1 cellular context compared by ENCODE assay signal in the genomic region with DNA sequence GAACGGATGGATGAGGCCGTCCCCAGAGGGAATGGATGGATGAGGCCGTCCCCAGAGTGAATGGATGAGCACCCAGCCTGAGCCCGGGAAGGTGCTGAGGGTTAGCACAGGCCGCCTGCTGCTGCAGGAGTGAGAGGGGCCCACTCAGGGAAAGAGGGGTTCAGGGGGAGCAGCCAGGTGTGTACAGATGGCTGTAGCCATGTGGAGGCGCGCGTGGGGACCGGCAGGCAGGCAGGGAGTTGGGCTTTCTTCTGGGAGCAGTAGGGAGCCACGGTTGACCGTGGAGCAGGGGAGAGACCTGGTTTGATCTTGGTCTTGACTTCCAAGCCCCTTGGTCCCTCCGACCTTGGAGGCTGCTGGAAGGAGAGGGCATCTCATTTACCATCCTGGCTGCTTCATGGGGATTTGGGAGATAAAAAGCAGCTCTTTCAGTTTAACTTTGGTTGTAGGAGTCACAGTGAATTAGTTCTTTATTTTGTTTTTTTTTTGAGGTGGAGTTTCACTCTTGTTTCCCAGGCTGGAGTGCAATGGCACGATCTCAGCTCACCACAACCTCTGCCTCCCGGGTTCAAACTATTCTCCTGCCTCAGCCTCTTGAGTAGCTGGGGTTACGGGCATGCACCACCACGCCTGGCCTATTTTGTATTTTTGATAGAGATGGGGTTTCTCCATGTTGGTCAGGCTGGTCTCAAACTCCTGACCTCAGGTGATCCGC.
TF ChIP-seq lines count a peak whose summit lies in the region.

No MANE protein-coding gene starts in this region.

TF ChIP-seq in HEK293, 187 proteins besides CTCF, POLR2A, EP300 and RAD21:
- TF ChIP-seq ZNF16 (tag by site-specific recombination; IDR thresholded peaks at IDR 0.05; ENCODE audit: low read depth): peak; percentile 66; the same call in 1 of the 2 replicates
- TF ChIP-seq, protein P1, sequence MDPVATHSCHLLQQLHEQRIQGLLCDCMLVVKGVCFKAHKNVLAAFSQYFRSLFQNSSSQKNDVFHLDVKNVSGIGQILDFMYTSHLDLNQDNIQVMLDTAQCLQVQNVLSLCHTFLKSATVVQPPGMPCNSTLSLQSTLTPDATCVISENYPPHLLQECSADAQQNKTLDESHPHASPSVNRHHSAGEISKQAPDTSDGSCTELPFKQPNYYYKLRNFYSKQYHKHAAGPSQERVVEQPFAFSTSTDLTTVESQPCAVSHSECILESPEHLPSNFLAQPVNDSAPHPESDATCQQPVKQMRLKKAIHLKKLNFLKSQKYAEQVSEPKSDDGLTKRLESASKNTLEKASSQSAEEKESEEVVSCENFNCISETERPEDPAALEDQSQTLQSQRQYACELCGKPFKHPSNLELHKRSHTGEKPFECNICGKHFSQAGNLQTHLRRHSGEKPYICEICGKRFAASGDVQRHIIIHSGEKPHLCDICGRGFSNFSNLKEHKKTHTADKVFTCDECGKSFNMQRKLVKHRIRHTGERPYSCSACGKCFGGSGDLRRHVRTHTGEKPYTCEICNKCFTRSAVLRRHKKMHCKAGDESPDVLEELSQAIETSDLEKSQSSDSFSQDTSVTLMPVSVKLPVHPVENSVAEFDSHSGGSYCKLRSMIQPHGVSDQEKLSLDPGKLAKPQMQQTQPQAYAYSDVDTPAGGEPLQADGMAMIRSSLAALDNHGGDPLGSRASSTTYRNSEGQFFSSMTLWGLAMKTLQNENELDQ (tag by site-specific recombination; IDR thresholded peaks at IDR 0.05; ENCODE audit: low read depth): no peak
- no peak for TF ChIP-seq SETDB1 (IDR thresholded peaks at IDR 0.05; ENCODE audit: insufficient read length, low read length)
- TF ChIP-seq, protein P2, sequence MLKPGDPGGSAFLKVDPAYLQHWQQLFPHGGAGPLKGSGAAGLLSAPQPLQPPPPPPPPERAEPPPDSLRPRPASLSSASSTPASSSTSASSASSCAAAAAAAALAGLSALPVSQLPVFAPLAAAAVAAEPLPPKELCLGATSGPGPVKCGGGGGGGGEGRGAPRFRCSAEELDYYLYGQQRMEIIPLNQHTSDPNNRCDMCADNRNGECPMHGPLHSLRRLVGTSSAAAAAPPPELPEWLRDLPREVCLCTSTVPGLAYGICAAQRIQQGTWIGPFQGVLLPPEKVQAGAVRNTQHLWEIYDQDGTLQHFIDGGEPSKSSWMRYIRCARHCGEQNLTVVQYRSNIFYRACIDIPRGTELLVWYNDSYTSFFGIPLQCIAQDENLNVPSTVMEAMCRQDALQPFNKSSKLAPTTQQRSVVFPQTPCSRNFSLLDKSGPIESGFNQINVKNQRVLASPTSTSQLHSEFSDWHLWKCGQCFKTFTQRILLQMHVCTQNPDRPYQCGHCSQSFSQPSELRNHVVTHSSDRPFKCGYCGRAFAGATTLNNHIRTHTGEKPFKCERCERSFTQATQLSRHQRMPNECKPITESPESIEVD (tag by site-specific recombination; IDR thresholded peaks at IDR 0.05): no peak
- no peak for TF ChIP-seq IKZF3 (tag by site-specific recombination; IDR thresholded peaks at IDR 0.05)
